In the genomic region with DNA sequence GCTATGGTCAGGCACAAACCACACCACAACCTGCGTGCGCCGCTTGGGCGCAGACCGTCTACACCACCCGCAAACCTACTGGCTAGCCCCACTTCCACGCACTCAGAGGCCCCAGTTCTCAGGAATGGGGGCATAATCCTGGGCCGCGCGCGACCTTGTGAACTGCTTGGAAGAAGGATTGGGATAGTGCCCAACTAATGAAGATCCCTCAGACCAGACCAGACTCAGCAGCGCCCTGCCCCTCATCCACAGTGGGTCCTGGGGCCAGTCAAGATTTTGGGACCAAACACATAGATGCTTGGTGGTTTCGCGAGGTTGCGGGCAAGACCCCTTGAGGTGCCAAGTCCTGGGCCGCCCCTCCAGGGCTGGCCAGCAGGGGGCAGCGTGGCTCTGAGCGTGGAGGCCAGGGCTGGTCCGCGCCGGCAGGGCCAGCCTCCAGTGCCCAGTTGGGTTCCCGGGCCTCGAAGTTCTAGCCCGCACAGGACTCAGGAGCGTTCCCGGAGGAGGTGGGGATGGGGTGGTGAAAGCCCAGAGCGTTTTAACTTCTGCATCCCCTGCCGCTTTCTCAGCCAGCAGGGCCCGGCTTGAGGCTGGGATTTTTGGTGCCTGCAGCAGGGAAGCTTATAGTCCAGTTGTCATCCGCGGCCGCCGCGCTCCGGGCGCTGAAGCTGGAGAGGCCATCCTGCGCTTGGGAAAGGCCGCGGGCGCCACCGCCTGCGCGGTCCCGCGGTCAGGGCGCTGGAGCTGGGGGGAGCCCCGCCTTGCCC, we compare ENCODE assay signal across 9 cellular contexts. TPM values are rescaled to one million over a fixed set of nuclear protein-coding genes. Genes with fewer than 3 reads are reported as not detected.
DNase-seq lines count a peak whose midpoint lies in the region; ATAC-seq and TF ChIP-seq lines count a peak whose summit lies in the region.
"Had no signal": no experiment of that assay in that cellular context is flagged by ENCODE, and none has a peak within 500 bp of the region (broad histone marks: within the 10 kb centered on the region; RNA-seq: fewer than 3 reads in every experiment).

No MANE protein-coding gene starts in this region.

- BruUV-seq in Panc1 (replicated peaks; lab: Mats Ljungman, UMichigan), result no TSS peak

- peaks cover 77% of the 10 kb centered on the region for H3K27me3 Mint-ChIP-seq in brain

- H3K4me3 ChIP-seq in Panc1 (ENCODE audit: low read depth in 2 of 2, low read length in 2 of 2), result peak overlapping the region; percentile 27 to 38

- H3K36me3 ChIP-seq in Panc1 (ENCODE audit: control insufficient read depth, insufficient read depth, low read length), result peaks cover 4% of the 10 kb centered on the region; the same call in 1 of the 2 replicates

- DNase-seq in Panc1 (ENCODE audit: low read depth, low spot score) (no peak), islet precursor cell (peak; percentile 85), AG08395 (ENCODE audit: low spot score) (no peak), RKO (ENCODE audit: low spot score) (no peak), NCI-H1105 (lab: John Stamatoyannopoulos, UW) (no peak)
- DNase-seq in stimulated activated CD4-positive, alpha-beta T cell treated with anti-CD3 and anti-CD28 coated beads, Interleukin-2, amount 100 ng/mL, for 24 hours, result peak; percentile 63 to 72

- H3K27ac ChIP-seq in Panc1 (ENCODE audit: low read length), result no peak overlapping the region

- intact Hi-C loops in Panc1 (cut with micrococcal nuclease; ENCODE audit: unreplicated experiment), result no loop called here

- no peaks in the 10 kb centered on the region; the same call in 1 of the 2 replicates for H3K4me1 ChIP-seq in Panc1 (ENCODE audit: control insufficient read depth, insufficient read depth, low read length)

- peak; percentile 72 for ATAC-seq in Panc1

- peaks cover 9% of the 10 kb centered on the region for H3K36me3 Mint-ChIP-seq in brain

- no peaks in the 10 kb centered on the region for H3K9me3 ChIP-seq in Panc1 (ENCODE audit: control insufficient read depth, insufficient read depth, low read depth, low read length)

- H3K9me3 Mint-ChIP-seq in brain, result peaks cover 0 to 7% (median 3%) of the 10 kb centered on the region in 5 experiments
- H3K9me3 Mint-ChIP-seq: T-helper 1 cell treated with Interleukin-12 subunit alpha and Interleukin-12 subunit beta and Interleukin-4 antibody, amounts not matched to agents 30 μg/mL and 1 μg/mL, for 36 hours had no signal

- POLR2A ChIA-PET in Panc1 (lab: Charles Lee), result interaction anchor here (0.6 kb wide), 1 partner anchor 362 kb away, joined by 4 read pairs; no protein-coding TSS in a partner anchor

- TF ChIP-seq CTCF in GM12874 (IDR thresholded peaks at IDR 0.05; ENCODE audit: insufficient read depth, low read depth, low read length) (peak; percentile 89), Panc1 (IDR thresholded peaks at IDR 0.05) (peak; percentile 93), brain (conservative IDR thresholded peaks at IDR 0.05) (peak; percentile 58 to 80)

- H3K4me1 Mint-ChIP-seq in brain, result peaks cover 31% of the 10 kb centered on the region

- no peaks in the 10 kb centered on the region for H3K27me3 ChIP-seq in Panc1 (ENCODE audit: control insufficient read depth, insufficient read depth, low read length)

- H3K4me3 Mint-ChIP-seq in brain, result peak overlapping the region in 4 of 5 experiments; percentile 97 to 99 (median 98)
- H3K4me3 Mint-ChIP-seq: T-helper 1 cell treated with Interleukin-12 subunit alpha and Interleukin-12 subunit beta and Interleukin-4 antibody, amounts not matched to agents 30 μg/mL and 1 μg/mL, for 36 hours had no signal

- no peak overlapping the region for H3K27ac Mint-ChIP-seq in brain

- CTCF ChIA-PET in Panc1 (lab: Charles Lee), result interaction anchor here (0.6 to 1.0 kb wide), 3 partner anchors 9 to 543 kb away, joined by 3 to 5 read pairs (median 3); no protein-coding TSS in a partner anchor

- in situ Hi-C loops in Panc1 (cut with HindIII; ENCODE audit: low pct_unique_long_range_greater_than_20kb, low sequenced_read_pairs), result no loop called here

RNA-seq across cellular contexts. Expression of a gene that starts 8.3 kb away (rescaled TPM):
- total RNA-seq in Panc1 (2021; ENCODE audit: unreplicated experiment), result 4.4 TPM
- 5.1 TPM for polyA plus RNA-seq in Panc1 (2012; ENCODE audit: insufficient read length)
- polyA plus RNA-seq in brain (ENCODE audit: insufficient read depth, low read depth, low replicate concordance), result 0.44 TPM

Comparison
In these comparisons a context has a peak if more than half of its experiments do, and no peak if none do; other contexts are left out.
1. DNase-seq: peak in islet precursor cell (single experiment) and stimulated activated CD4-positive, alpha-beta T cell treated with anti-CD3 and anti-CD28 coated beads, Interleukin-2, amount 100 ng/mL, for 24 hours (2 of 2); none in Panc1 (single experiment), AG08395 (single experiment), RKO (single experiment) and NCI-H1105 (single experiment).
2. Peak in every context shown above with its lines, with median percentiles within 50 percentile points of each other: CTCF ChIP-seq.